9 cellular contexts compared by ENCODE assay signal in genomic region chr22:42500836-42501179, GRCh38. TPM values are rescaled to one million over a fixed set of nuclear protein-coding genes. Genes with fewer than 3 reads are reported as not detected.
DNase-seq lines count a peak whose midpoint lies in the region; ATAC-seq, FAIRE-seq and TF ChIP-seq lines count a peak whose summit lies in the region.
"Had no signal": no experiment of that assay in that cellular context is flagged by ENCODE, and none has a peak within 500 bp of the region (broad histone marks: within the 10 kb centered on the region; RNA-seq: fewer than 3 reads in every experiment).

No MANE protein-coding gene starts in this region.

- BruUV-seq in GM12878 (replicated peaks; lab: Mats Ljungman, UMichigan), result no TSS peak

- H4K20me1 ChIP-seq in GM12878 (ENCODE audit: control insufficient read depth, insufficient read depth), result no peaks in the 10 kb centered on the region

- no peak for TF ChIP-seq RAD21 in GM12878 (IDR thresholded peaks at IDR 0.05; ENCODE audit: insufficient read depth, low read depth, low read length)

- TF ChIP-seq EP300 in GM12878 (IDR thresholded peaks at IDR 0.05; ENCODE audit: borderline replicate concordance in 1 of 2, control insufficient read depth in 1 of 2, low read depth in 2 of 2, low read length in 2 of 2) (no peak), suprapubic skin (IDR thresholded peaks at IDR 0.05) (no peak)

- 42% methylated on average over 23 of the region's 26 CpGs for WGBS in GM12878 (ENCODE audit: insufficient coverage, insufficient replicate concordance, low lambda C conversion rate, missing lambda C conversion rate)
- WGBS in suprapubic skin, result 32% methylated on average over 12 of the region's 26 CpGs

- no peaks in the 10 kb centered on the region for H3K27me3 ChIP-seq in GM12878 (replicated peaks in 1 of 2; ENCODE audit: control insufficient read depth in 2 of 2, insufficient read depth in 2 of 2, low read length in 1 of 2)
- H3K27me3 ChIP-seq in kidney epithelial cell (ENCODE audit: control insufficient read depth, insufficient read depth, low read length), result peaks cover 6% of the 10 kb centered on the region
- no peaks in the 10 kb centered on the region for H3K27me3 ChIP-seq in suprapubic skin

- RAD21 ChIA-PET in GM12878 (lab: Charles Lee; ENCODE audit: unreplicated experiment), result no interaction called here

- H3K9me3 ChIP-seq in GM12878 (replicated peaks; ENCODE audit: control insufficient read depth, insufficient read depth, low read length), result no peaks in the 10 kb centered on the region
- H3K9me3 ChIP-seq in suprapubic skin, result no peaks in the 10 kb centered on the region

- H3K36me3 ChIP-seq in GM12878 (ENCODE audit: control insufficient read depth in 2 of 2, insufficient read depth in 2 of 2, low read length in 1 of 2), result no peaks in the 10 kb centered on the region
- H3K36me3 ChIP-seq in kidney epithelial cell (ENCODE audit: control insufficient read depth, insufficient read depth, low read length), result no peaks in the 10 kb centered on the region
- no peaks in the 10 kb centered on the region for H3K36me3 ChIP-seq in suprapubic skin

- no peak for FAIRE-seq in GM12878 (lab: Jason Lieb, UNC)
- FAIRE-seq: HTR-8/SVneo had no signal

- H3K9ac ChIP-seq in GM12878 (ENCODE audit: control insufficient read depth, insufficient read depth, low read length), result no peak overlapping the region

- no peaks in the 10 kb centered on the region for H3K79me2 ChIP-seq in GM12878 (ENCODE audit: control insufficient read depth, insufficient read depth, low read length)

- no peak for TF ChIP-seq POLR2A in GM12878 (IDR thresholded peaks at IDR 0.05; ENCODE audit: low read depth, low read length)
- no peak for TF ChIP-seq POLR2A in suprapubic skin (IDR thresholded peaks at IDR 0.05)

- DNase-seq in GM12878 (ENCODE audit: low read depth, low spot score) (no peak), kidney epithelial cell (ENCODE audit: low read depth) (no peak), suprapubic skin (ENCODE audit: low spot score in 2 of 2) (no peak)
- DNase-seq: NCI-H69 had no signal

- H2AFZ ChIP-seq in GM12878 (ENCODE audit: control insufficient read depth, low read depth, low read length), result peak overlapping the region; percentile 77; the same call in 1 of the 2 replicates

- peak overlapping the region; percentile 27; the same call in 1 of the 2 replicates for H3K4me3 ChIP-seq in GM12878
- peak overlapping the region; percentile 11 for H3K4me3 ChIP-seq in kidney epithelial cell (ENCODE audit: low read depth, low read length)
- peak overlapping the region; percentile 38 for H3K4me3 ChIP-seq in suprapubic skin

- SMC1A ChIA-PET in GM12878 (lab: Charles Lee; ENCODE audit: uncharacterized antibody, unreplicated experiment), result no interaction called here

- TF ChIP-seq CTCF in GM12878 (IDR thresholded peaks at IDR 0.05 in 2 of 3, conservative IDR thresholded peaks at IDR 0.05 in 1 of 3; ENCODE audit: control insufficient read depth in 2 of 3, extremely low read depth in 1 of 3, insufficient read depth in 1 of 3, low read depth in 3 of 3, low read length in 3 of 3) (no peak), kidney epithelial cell (IDR thresholded peaks at IDR 0.05; ENCODE audit: insufficient read depth, low read length, poor library complexity, severe bottlenecking) (no peak), suprapubic skin (IDR thresholded peaks at IDR 0.05) (no peak)

- intact Hi-C loops in GM12878 (cut with micrococcal nuclease; ENCODE audit: unreplicated experiment), result no loop called here

- peak overlapping the region; percentile 77 for H3K4me2 ChIP-seq in GM12878 (ENCODE audit: control insufficient read depth, insufficient read depth)

- H3K27ac ChIP-seq in GM12878 (ENCODE audit: control insufficient read depth, insufficient read depth) (no peak overlapping the region), suprapubic skin (no peak overlapping the region)

- in situ Hi-C loops in GM12878 (cut with MboI), result no loop called here

- peaks cover 8% of the 10 kb centered on the region for H3K4me1 ChIP-seq in GM12878 (ENCODE audit: control insufficient read depth, insufficient read depth, low read length)
- peaks cover 33% of the 10 kb centered on the region for H3K4me1 ChIP-seq in suprapubic skin

- POLR2A ChIA-PET in GM12878 (lab: Charles Lee), result no interaction called here

- CTCF ChIA-PET in GM12878 (lab: Yijun Ruan, JAX), result no interaction called here

- ATAC-seq in HG03097 (IDR thresholded peaks at IDR 0.05; ENCODE audit: low FRiP score, unreplicated experiment), result peak; percentile 9
- ATAC-seq in GM12878, result no peak
- no peak for ATAC-seq in GM21515 (IDR thresholded peaks at IDR 0.05; ENCODE audit: unreplicated experiment)
- ATAC-seq in GM19397 (IDR thresholded peaks at IDR 0.05; ENCODE audit: unreplicated experiment), result no peak
- ATAC-seq in HG03442 (IDR thresholded peaks at IDR 0.05; ENCODE audit: unreplicated experiment), result no peak

TF ChIP-seq in GM12878, 131 proteins besides CTCF, POLR2A, EP300 and RAD21 (continues in another document):
- TF ChIP-seq ESRRA (IDR thresholded peaks at IDR 0.05; ENCODE audit: low read length) (no peak), ZBED1 (IDR thresholded peaks at IDR 0.05; ENCODE audit: borderline replicate concordance) (no peak), NFIC (IDR thresholded peaks at IDR 0.05; ENCODE audit: low read depth, low read length) (no peak), WRNIP1 (IDR thresholded peaks at IDR 0.05; ENCODE audit: borderline replicate concordance, low read depth, low read length) (no peak), MTA3 (IDR thresholded peaks at IDR 0.05; ENCODE audit: borderline replicate concordance, low read length) (no peak), MEF2A (IDR thresholded peaks at IDR 0.05; ENCODE audit: insufficient read depth, low read depth, low read length) (no peak), BCLAF1 (IDR thresholded peaks at IDR 0.05) (no peak), POLR2AphosphoS2 (IDR thresholded peaks at IDR 0.05; ENCODE audit: low read depth, low read length) (no peak), CREB1 (IDR thresholded peaks at IDR 0.05; ENCODE audit: low read depth) (no peak), HDAC2 (IDR thresholded peaks at IDR 0.05) (no peak)

RNA-seq across cellular contexts. Expression of gene RRP7A, which starts 18.8 kb away (rescaled TPM):
- 24.1 and 27.7 TPM in 2 replicates for total RNA-seq in GM12878 (2013; cell fraction: nucleolus; rRNA removed)
- total RNA-seq in GM12878 (2014; rRNA removed), result 42.4 and 42.7 TPM in 2 replicates
- 34.8 and 38.1 TPM in 2 replicates for total RNA-seq in GM12878 (2014; rRNA removed; fragmentation: Illumina TruSeq; extraction: Trizol)
- total RNA-seq in GM12878 (2021), result 73.9 and 84.9 TPM in 2 replicates
- 10.3 TPM for polyA plus RNA-seq in GM12878 (2011; ENCODE audit: low read depth)
- polyA plus RNA-seq in GM12878 (2011; rRNA removed), result 23.9 and 41.4 TPM in 2 replicates
- polyA plus RNA-seq in GM12878 (2011; cell fraction: cytosol; rRNA removed), result 33.2 and 45.5 TPM in 2 replicates
- polyA plus RNA-seq in GM12878 (2011; cell fraction: nucleus; rRNA removed), result 22.8 and 28.8 TPM in 2 replicates
- 18.6 and 23.1 TPM in 2 replicates for polyA plus RNA-seq in GM12878 (2012)
- polyA plus RNA-seq in GM12878 (2014; fragmentation: Illumina TruSeq; extraction: Trizol), result 38.1 and 49.7 TPM in 2 replicates
- 10 to 100 TPM in 1 of 2 experiments, 1 to 10 TPM in 1; 2.9 to 12.3 TPM for polyA plus RNA-seq in GM12878 (2014; fragmentation: Nextera tagmentation; extraction: Ambion mirVana)
- polyA plus RNA-seq in GM12878 (2014; rRNA removed), result 41.7 and 45.1 TPM in 2 replicates
- polyA plus RNA-seq in GM12878 (2016; fragmentation: Nextera tagmentation; extraction: Ambion mirVana), result 100 to 1,000 TPM in 1 of 2 experiments, 10 to 100 TPM in 1; 88.9 to 114 TPM
- 15.7 and 24.9 TPM in 2 replicates for polyA minus RNA-seq in GM12878 (2011; rRNA and poly(A)+ RNA removed)
- polyA minus RNA-seq in GM12878 (2011; cell fraction: cytosol; rRNA and poly(A)+ RNA removed), result 7.2 and 10.6 TPM in 2 replicates
- polyA minus RNA-seq in GM12878 (2011; cell fraction: nucleus; rRNA and poly(A)+ RNA removed), result 9.7 and 20.3 TPM in 2 replicates
- total RNA-seq in kidney epithelial cell, result 29.5 and 38.6 TPM in 2 replicates
- total RNA-seq in suprapubic skin, result 10 to 100 TPM; 19.0 to 31.3 (median 23.5) TPM

RNA-seq across cellular contexts. Expression of gene SERHL2, which starts 52.9 kb away (rescaled TPM):
- 2.4 and 3.3 TPM in 2 replicates for total RNA-seq in GM12878 (2013; cell fraction: nucleolus; rRNA removed)
- total RNA-seq in GM12878 (2014; rRNA removed) (1.3 and 2.0 TPM in 2 replicates), GM12878 (2014; rRNA removed; fragmentation: Illumina TruSeq; extraction: Trizol) (0.64 and 1.1 TPM in 2 replicates), GM12878 (2021) (0.69 and 1.0 TPM in 2 replicates), kidney epithelial cell (0.27 and 2.0 TPM in 2 replicates), suprapubic skin (10 to 100 TPM; 13.0 to 96.1 (median 52.1) TPM)
- polyA plus RNA-seq in GM12878 (2011; ENCODE audit: low read depth), result 0.80 TPM
- polyA plus RNA-seq in GM12878 (2011; rRNA removed) (0.97 and 1.6 TPM in 2 replicates), GM12878 (2014; fragmentation: Illumina TruSeq; extraction: Trizol) (1.1 and 3.6 TPM in 2 replicates), GM12878 (2014; fragmentation: Nextera tagmentation; extraction: Ambion mirVana) (under 1 TPM; 0.63 to 0.93 TPM), GM12878 (2014; rRNA removed) (1.3 TPM in 2 replicates), GM12878 (2016; fragmentation: Nextera tagmentation; extraction: Ambion mirVana) (1 to 10 TPM; 1.7 to 1.8 TPM)
- 0.63 and 1.5 TPM in 2 replicates for polyA plus RNA-seq in GM12878 (2011; cell fraction: cytosol; rRNA removed)
- polyA plus RNA-seq in GM12878 (2011; cell fraction: nucleus; rRNA removed), result 1.4 and 1.6 TPM in 2 replicates
- polyA plus RNA-seq in GM12878 (2012), result 0.90 and 1.1 TPM in 2 replicates
- polyA minus RNA-seq in GM12878 (2011; rRNA and poly(A)+ RNA removed), result 0.73 and 1.8 TPM in 2 replicates
- not detected in 2 replicates for polyA minus RNA-seq in GM12878 (2011; cell fraction: cytosol; rRNA and poly(A)+ RNA removed)
- polyA minus RNA-seq in GM12878 (2011; cell fraction: nucleus; rRNA and poly(A)+ RNA removed), result not detected in 2 replicates
